9 cellular contexts compared by ENCODE assay signal in the genomic region with DNA sequence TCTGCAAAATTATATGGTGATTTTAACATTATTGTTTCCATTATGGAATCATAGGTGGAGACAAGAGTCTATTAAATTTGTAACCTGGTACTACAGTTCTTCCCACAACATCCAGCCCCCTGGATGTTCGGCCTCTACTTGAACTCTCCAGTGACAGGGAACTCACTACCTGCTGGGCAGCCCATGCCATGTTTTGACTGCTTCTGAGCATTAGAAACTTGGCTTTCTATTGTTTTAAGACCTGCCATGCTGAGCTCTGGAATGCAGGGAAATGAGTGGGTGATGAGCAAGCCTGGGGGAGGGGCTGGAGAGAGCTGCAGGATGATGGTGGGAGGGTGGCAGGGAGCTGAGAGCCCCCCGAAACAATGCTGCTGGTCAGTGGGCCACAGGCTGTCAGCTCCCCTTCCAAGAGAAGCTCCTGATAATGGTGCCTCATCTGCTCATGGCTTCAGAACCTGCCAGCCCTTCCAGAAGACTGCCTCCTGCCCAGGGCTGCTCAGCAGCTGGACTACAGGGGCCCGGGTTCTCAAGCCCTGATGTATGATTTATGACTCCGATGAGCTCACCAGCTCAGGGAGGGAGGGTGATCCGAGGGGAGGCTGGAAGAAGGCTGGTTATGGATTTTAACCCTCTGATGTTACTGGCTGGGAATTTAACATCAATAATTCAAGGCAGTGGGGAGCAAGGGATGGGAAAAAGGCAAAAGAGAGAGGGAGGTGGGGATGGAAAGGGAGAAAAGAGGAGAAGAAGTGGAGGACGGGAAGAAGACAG.
DNase-seq lines count a peak whose midpoint lies in the region; ATAC-seq, FAIRE-seq and TF ChIP-seq lines count a peak whose summit lies in the region.
"Had no signal": no experiment of that assay in that cellular context is flagged by ENCODE, and none has a peak within 500 bp of the region (broad histone marks: within the 10 kb centered on the region; RNA-seq: fewer than 3 reads in every experiment).

No MANE protein-coding gene starts in this region.

- TF ChIP-seq CTCF in pancreas (IDR thresholded peaks at IDR 0.05) (no peak), GM13977 (IDR thresholded peaks at IDR 0.05; ENCODE audit: extremely low read depth, insufficient read depth, missing control alignments) (no peak)

- no peak for FAIRE-seq in pancreas (lab: Jason Lieb, UNC)
- FAIRE-seq: GM12878 had no signal

- H3K9me3 ChIP-seq in pancreas = no peaks in the 10 kb centered on the region

- no peaks in the 10 kb centered on the region for H3K4me1 ChIP-seq in pancreas

- intact Hi-C loops in pancreas (cut with DNase I) = no loop called here

- ATAC-seq in pancreas = peak; percentile 46 to 67 (median 64)
- ATAC-seq: GM12878 had no signal

- no peaks in the 10 kb centered on the region for H3K27me3 ChIP-seq in pancreas

- no peaks in the 10 kb centered on the region for H3K36me3 ChIP-seq in pancreas

- H3K27ac ChIP-seq in pancreas = no peak overlapping the region

- in situ Hi-C loops in GM13977 (cut with MboI; ENCODE audit: low pct_unique_long_range_greater_than_20kb, low sequenced_read_pairs, unreplicated experiment) = no loop called here

- H3K4me3 ChIP-seq in pancreas = no peak overlapping the region
- H3K4me3 ChIP-seq: GM12878 had no signal

- DNase-seq in GM03348 (ENCODE audit: low spot score) (peak; percentile 74), NCI-H524 treated with DMSO at 0.1 percent for 48 hours (lab: John Stamatoyannopoulos, UW) (peak; percentile 29), dermis blood vessel endothelial cell (peak; percentile 73), pancreas (peak in 1 of 6 donors; percentile 24), cortex of kidney (lab: John Stamatoyannopoulos, UW) (no peak), GM13977 (ENCODE audit: low spot score) (no peak)
- no peak for DNase-seq in activated CD4-positive, alpha-beta T cell treated with anti-CD3 and anti-CD28 coated beads for 4 hours
- no peak for DNase-seq in central memory CD4-positive, alpha-beta T cell

- WGBS in pancreas, 2 donors = 62 to 63% methylated on average over 6 of the region's 6 CpGs

Comparison
In these comparisons a context has a peak if more than half of its experiments do, and no peak if none do; other contexts are left out.
1. DNase-seq: peak in GM03348 (single experiment), NCI-H524 treated with DMSO at 0.1 percent for 48 hours (single experiment) and dermis blood vessel endothelial cell (single experiment); none in cortex of kidney (single experiment), activated CD4-positive, alpha-beta T cell treated with anti-CD3 and anti-CD28 coated beads for 4 hours (0 of 2), GM13977 (single experiment) and central memory CD4-positive, alpha-beta T cell (single experiment).